23 cellular contexts compared by ENCODE assay signal in genomic region chr4:7886250-7886973, GRCh38. TPM values are rescaled to one million over a fixed set of nuclear protein-coding genes. Genes with fewer than 3 reads are reported as not detected.
DNase-seq lines count a peak whose midpoint lies in the region; ATAC-seq, FAIRE-seq and TF ChIP-seq lines count a peak whose summit lies in the region.
"Had no signal": no experiment of that assay in that cellular context is flagged by ENCODE, and none has a peak within 500 bp of the region (broad histone marks: within the 10 kb centered on the region; RNA-seq: fewer than 3 reads in every experiment).

No MANE protein-coding gene starts in this region.

- H3K36me3 ChIP-seq in cardiac muscle cell: no peaks in the 10 kb centered on the region
- no peaks in the 10 kb centered on the region for H3K36me3 ChIP-seq in endothelial cell of umbilical vein (ENCODE audit: control insufficient read depth in 2 of 2, extremely low read depth in 1 of 2, insufficient read depth in 2 of 2, low read length in 2 of 2)
- H3K36me3 ChIP-seq: Peyer's patch, spleen had no signal

- peaks cover 57% of the 10 kb centered on the region for H3K4me1 Mint-ChIP-seq in nephron

- no peaks in the 10 kb centered on the region for H3K27me3 Mint-ChIP-seq in nephron (ENCODE audit: low read depth)
- H3K27me3 Mint-ChIP-seq: activated CD4-positive, alpha-beta memory T cell treated with anti-CD3 and anti-CD28 coated beads for 36 hours; activated naive CD8-positive, alpha-beta T cell; CD4-positive, alpha-beta T cell had no signal

- no peaks in the 10 kb centered on the region for H3K9me1 ChIP-seq in endothelial cell of umbilical vein (replicated peaks; ENCODE audit: control insufficient read depth, extremely low read depth, insufficient read depth, low read length)

- H3K4me2 ChIP-seq in endothelial cell of umbilical vein (ENCODE audit: insufficient read depth, low read length): peak overlapping the region; percentile 25

- H3K36me3 Mint-ChIP-seq in nephron (ENCODE audit: low read depth): peaks cover 37% of the 10 kb centered on the region

- TF ChIP-seq CTCF in cardiac muscle cell (IDR thresholded peaks at IDR 0.05; ENCODE audit: low read depth, low read length): no peak
- TF ChIP-seq CTCF in endothelial cell of umbilical vein (IDR thresholded peaks at IDR 0.05; ENCODE audit: extremely low read depth in 1 of 2, insufficient read depth in 1 of 2, low read depth in 1 of 2, low read length in 2 of 2): no peak
- TF ChIP-seq CTCF in nephron (IDR thresholded peaks at IDR 0.05; ENCODE audit: unreplicated experiment in 3 of 3): no peak

- no peak overlapping the region for H3K4me3 ChIP-seq in cardiac muscle cell
- no peak overlapping the region for H3K4me3 ChIP-seq in endothelial cell of umbilical vein (replicated peaks in 1 of 3; ENCODE audit: insufficient read depth in 1 of 3, low read depth in 1 of 3, low read length in 3 of 3)
- H3K4me3 ChIP-seq: MG63, mucosa of descending colon, Peyer's patch, spleen had no signal

- POLR2A ChIA-PET in endothelial cell of umbilical vein (lab: Charles Lee) (no interaction called here), HEK293T (lab: Yijun Ruan, JAX) (no interaction called here)

- DNase-seq in cardiac muscle cell (ENCODE audit: low read depth in 1 of 2, low spot score in 1 of 2) (peak in 1 of 2 donors; percentile 27), Right ventricle myocardium superior (no peak), endothelial cell of umbilical vein (ENCODE audit: low read depth, low spot score) (no peak), germinal center (ENCODE audit: low spot score) (no peak), SHP77 treated with DMSO at 0.1 percent for 48 hours (lab: John Stamatoyannopoulos, UW) (no peak), HEK293T (ENCODE audit: extremely low spot score) (no peak), 8988T (no peak)
- DNase-seq: activated CD4-positive, alpha-beta memory T cell treated with anti-CD3 and anti-CD28 coated beads for 36 hours; activated T-cell treated with anti-CD3 and anti-CD28 coated beads, Interleukin-2, amount 50 U/mL, for 4 hours; caudate nucleus; CD4-positive, alpha-beta T cell; EL; endodermal cell; foreskin melanocyte; MG63; mucosa of descending colon; NCI-H82; occipital lobe; Peyer's patch; spleen had no signal

- H3K9me3 ChIP-seq in cardiac muscle cell (ENCODE audit: low read depth) (no peaks in the 10 kb centered on the region), endothelial cell of umbilical vein (replicated peaks; ENCODE audit: control insufficient read depth, insufficient read depth, low read length) (no peaks in the 10 kb centered on the region)

- peak overlapping the region; percentile 12 to 84 (median 65) for H3K27ac Mint-ChIP-seq in nephron
- H3K27ac Mint-ChIP-seq: activated CD4-positive, alpha-beta memory T cell treated with anti-CD3 and anti-CD28 coated beads for 36 hours; activated naive CD8-positive, alpha-beta T cell; CD4-positive, alpha-beta T cell; endodermal cell had no signal

- peaks cover 99% of the 10 kb centered on the region for H3K79me2 ChIP-seq in endothelial cell of umbilical vein (ENCODE audit: control insufficient read depth, insufficient read depth, low read length)

- FAIRE-seq in endothelial cell of umbilical vein (lab: Jason Lieb, UNC): peak; percentile 4
- FAIRE-seq: A204.1 had no signal

- intact Hi-C loops in Right ventricle myocardium superior (cut with DNase I) (no loop called here), endothelial cell of umbilical vein (cut with micrococcal nuclease) (no loop called here)

- H3K27me3 ChIP-seq in cardiac muscle cell (no peaks in the 10 kb centered on the region), endothelial cell of umbilical vein (ENCODE audit: control insufficient read depth in 2 of 2, insufficient read depth in 2 of 2, low read length in 2 of 2) (no peaks in the 10 kb centered on the region)
- H3K27me3 ChIP-seq: MG63, Peyer's patch, spleen had no signal

- peak overlapping the region; percentile 26 for H3K9ac ChIP-seq in endothelial cell of umbilical vein (replicated peaks; ENCODE audit: extremely low read depth, insufficient read depth, low read length)

- H4K20me1 ChIP-seq in endothelial cell of umbilical vein (replicated peaks; ENCODE audit: control insufficient read depth, extremely low read depth, insufficient read depth, low read length): no peaks in the 10 kb centered on the region

- H3K4me1 ChIP-seq in cardiac muscle cell (ENCODE audit: low read depth) (peaks cover 28% of the 10 kb centered on the region), endothelial cell of umbilical vein (ENCODE audit: control insufficient read depth, extremely low read depth, insufficient read depth, low read length) (peaks cover 28% of the 10 kb centered on the region)
- H3K4me1 ChIP-seq: Peyer's patch had no signal

- ATAC-seq in Right ventricle myocardium superior (ENCODE audit: poor library complexity): no peak
- ATAC-seq: activated T-cell treated with anti-CD3 and anti-CD28 coated beads, Interleukin-2, amount 50 U/mL, for 4 hours; mucosa of descending colon had no signal

- H3K27ac ChIP-seq in cardiac muscle cell (peak overlapping the region; percentile 86), endothelial cell of umbilical vein (ENCODE audit: insufficient read depth, low read depth, low read length) (no peak overlapping the region)
- H3K27ac ChIP-seq: spleen had no signal

- H3K9me3 Mint-ChIP-seq in nephron: peaks cover 14% of the 10 kb centered on the region

- no TSS peak for BruUV-seq in endothelial cell of umbilical vein (replicated peaks; lab: Mats Ljungman, UMichigan)

- no peak for TF ChIP-seq POLR2A in endothelial cell of umbilical vein (IDR thresholded peaks at IDR 0.05; ENCODE audit: low read depth, low read length)

- H3K4me3 Mint-ChIP-seq in nephron: no peak overlapping the region
- H3K4me3 Mint-ChIP-seq: activated CD4-positive, alpha-beta memory T cell treated with anti-CD3 and anti-CD28 coated beads for 36 hours; activated naive CD8-positive, alpha-beta T cell; activated T-cell treated with anti-CD3 and anti-CD28 coated beads, Interleukin-2, amount 50 U/mL, for 4 hours; CD4-positive, alpha-beta T cell; endodermal cell had no signal

- no peak overlapping the region for H2AFZ ChIP-seq in endothelial cell of umbilical vein (ENCODE audit: low read depth, low read length)

- CTCF ChIA-PET in endothelial cell of umbilical vein (lab: Charles Lee) (interaction anchor here (1.3 to 3.4 kb wide), 2 partner anchors 10 to 84 kb away, joined by 3 to 18 read pairs; no protein-coding TSS in a partner anchor), HEK293T (lab: Yijun Ruan, JAX) (no interaction called here)

- dilution Hi-C loops in endothelial cell of umbilical vein (cut with MboI; ENCODE audit: extremely low pct_ligation_motif_present, low sequenced_read_pairs): no loop called here

TF ChIP-seq in endothelial cell of umbilical vein, 7 proteins besides CTCF, POLR2A, EP300 and RAD21:
- no peak for TF ChIP-seq MYC (IDR thresholded peaks at IDR 0.05; ENCODE audit: low read depth, low read length)
- no peak for TF ChIP-seq GATA2 (IDR thresholded peaks at IDR 0.05; ENCODE audit: insufficient read depth, insufficient read length, low read depth, low read length)
- no peak for TF ChIP-seq MAX (IDR thresholded peaks at IDR 0.05; ENCODE audit: insufficient read depth, insufficient read length)
- no peak for TF ChIP-seq EZH2 (IDR thresholded peaks at IDR 0.05; ENCODE audit: borderline replicate concordance, low read depth, low read length, severe bottlenecking)
- no peak for TF ChIP-seq POLR2AphosphoS5 (IDR thresholded peaks at IDR 0.05; ENCODE audit: insufficient read depth, low read depth, low read length)
- TF ChIP-seq JUN (IDR thresholded peaks at IDR 0.05; ENCODE audit: borderline replicate concordance, insufficient read depth, insufficient read length, low read depth): no peak
- no peak for TF ChIP-seq FOS (IDR thresholded peaks at IDR 0.05; ENCODE audit: borderline replicate concordance, insufficient read depth, low read length)

TF ChIP-seq in HEK293T, 16 proteins besides CTCF, POLR2A, EP300 and RAD21:
- TF ChIP-seq ZNF384 (IDR thresholded peaks at IDR 0.05): no peak
- no peak for TF ChIP-seq L3MBTL2 (conservative IDR thresholded peaks at IDR 0.05)
- TF ChIP-seq FOXA1 (IDR thresholded peaks at IDR 0.05): no peak
- no peak for TF ChIP-seq FOXK2 (IDR thresholded peaks at IDR 0.05)
- no peak for TF ChIP-seq ARNT (IDR thresholded peaks at IDR 0.05)
- no peak for TF ChIP-seq SP1 (IDR thresholded peaks at IDR 0.05)
- no peak for TF ChIP-seq LEF1 (IDR thresholded peaks at IDR 0.05; ENCODE audit: borderline replicate concordance)
- TF ChIP-seq ELF4 (IDR thresholded peaks at IDR 0.05): no peak

RNA-seq across cellular contexts. Expression of gene AFAP1, which starts 53.2 kb away (rescaled TPM):
- total RNA-seq in cardiac muscle cell (16.3 and 31.9 TPM in 2 replicates), Right ventricle myocardium superior (6.2 TPM), endothelial cell of umbilical vein (93.3 and 103 TPM in 2 replicates)
- polyA plus RNA-seq in cardiac muscle cell (10.5 and 19.9 TPM in 2 replicates), endothelial cell of umbilical vein (28.9 and 32.3 TPM in 2 replicates)
- polyA plus RNA-seq in endothelial cell of umbilical vein (2011; cell fraction: cytosol; rRNA removed): 36.1 and 36.5 TPM in 2 replicates
- polyA plus RNA-seq in endothelial cell of umbilical vein (2011; cell fraction: nucleus; rRNA removed): 101 and 102 TPM in 2 replicates
- 57.8 and 58.4 TPM in 2 replicates for polyA plus RNA-seq in endothelial cell of umbilical vein (2012)
- 63.7 and 66.1 TPM in 2 replicates for polyA minus RNA-seq in endothelial cell of umbilical vein
- 7.4 TPM for polyA minus RNA-seq in endothelial cell of umbilical vein (2011; cell fraction: cytosol; rRNA and poly(A)+ RNA removed)
- 108 and 116 TPM in 2 replicates for polyA minus RNA-seq in endothelial cell of umbilical vein (2011; cell fraction: nucleus; rRNA and poly(A)+ RNA removed)
